28 cellular contexts compared by ENCODE assay signal in genomic region chr3:57393957-57394356, GRCh38.
DNase-seq lines count a peak whose midpoint lies in the region; ATAC-seq, FAIRE-seq and TF ChIP-seq lines count a peak whose summit lies in the region.
"Had no signal": no experiment of that assay in that cellular context is flagged by ENCODE, and none has a peak within 500 bp of the region (broad histone marks: within the 10 kb centered on the region; RNA-seq: fewer than 3 reads in every experiment).

No MANE protein-coding gene starts in this region.

- ATAC-seq in GM12878 (no peak), GM21737 (IDR thresholded peaks at IDR 0.05; ENCODE audit: unreplicated experiment) (no peak)
- no peak for ATAC-seq in activated CD8-positive, alpha-beta T cell treated with anti-CD3 and anti-CD28 coated beads, Interleukin-2, amount 10 ng/mL, durations not matched to agents 7 days and 5 days
- ATAC-seq in CD8-positive, alpha-beta T cell, result no peak
- ATAC-seq: activated T-cell treated with anti-CD3 and anti-CD28 coated beads, Interleukin-2, amount 50 U/mL, for 4 hours had no signal

- peaks cover 3% of the 10 kb centered on the region for H3K27me3 Mint-ChIP-seq in activated CD8-positive, alpha-beta T cell treated with anti-CD3 and anti-CD28 coated beads, Interleukin-2, amount 10 ng/mL, durations not matched to agents 7 days and 5 days (ENCODE audit: low read depth)
- H3K27me3 Mint-ChIP-seq in CD8-positive, alpha-beta T cell (ENCODE audit: low read depth), result no peaks in the 10 kb centered on the region
- H3K27me3 Mint-ChIP-seq: dendritic cell treated with granulocyte-macrophage colony-stimulating factor and Interleukin-4, amounts not matched to agents 40 ng/mL and 50 ng/mL, for 4 days had no signal

- H3K4me3 ChIP-seq in BLaER1 (no peak overlapping the region), OCI-LY3 (ENCODE audit: low read length) (no peak overlapping the region), GM12878 (no peak overlapping the region), HAP-1 (no peak overlapping the region)
- no peak overlapping the region for H3K4me3 ChIP-seq in CD8-positive, alpha-beta T cell (ENCODE audit: low read depth, low read length)
- H3K4me3 ChIP-seq: cardiac muscle cell, skin epidermis, suprapubic skin, uterus had no signal

- no peaks in the 10 kb centered on the region for H3K36me3 ChIP-seq in BLaER1
- no peaks in the 10 kb centered on the region for H3K36me3 ChIP-seq in OCI-LY3 (replicated peaks; ENCODE audit: low read depth, low read length)
- no peaks in the 10 kb centered on the region for H3K36me3 ChIP-seq in GM12878 (ENCODE audit: control insufficient read depth in 2 of 2, insufficient read depth in 2 of 2, low read length in 1 of 2)
- no peaks in the 10 kb centered on the region for H3K36me3 ChIP-seq in HAP-1 (replicated peaks)
- H3K36me3 ChIP-seq in CD8-positive, alpha-beta T cell (ENCODE audit: insufficient read depth, low read length), result no peaks in the 10 kb centered on the region
- H3K36me3 ChIP-seq: cardiac muscle cell, neutrophil, suprapubic skin, uterus had no signal

- no TSS peak for BruUV-seq in GM12878 (replicated peaks; lab: Mats Ljungman, UMichigan)

- H3K9ac ChIP-seq in BLaER1 (no peak overlapping the region), OCI-LY3 (ENCODE audit: low read length) (no peak overlapping the region), GM12878 (ENCODE audit: control insufficient read depth, insufficient read depth, low read length) (no peak overlapping the region)
- H3K9ac ChIP-seq: SK-N-SH had no signal

- peaks cover 17% of the 10 kb centered on the region for H3K4me1 Mint-ChIP-seq in activated CD8-positive, alpha-beta T cell treated with anti-CD3 and anti-CD28 coated beads, Interleukin-2, amount 10 ng/mL, durations not matched to agents 7 days and 5 days (ENCODE audit: low read depth)
- H3K4me1 Mint-ChIP-seq in CD8-positive, alpha-beta T cell (ENCODE audit: low read depth), result peaks cover 15% of the 10 kb centered on the region

- RAD21 ChIA-PET in GM12878 (lab: Charles Lee; ENCODE audit: unreplicated experiment), result no interaction called here

- H3K79me2 ChIP-seq in OCI-LY3 (ENCODE audit: low read length) (no peaks in the 10 kb centered on the region), GM12878 (ENCODE audit: control insufficient read depth, insufficient read depth, low read length) (no peaks in the 10 kb centered on the region)

- SMC1A ChIA-PET in GM12878 (lab: Charles Lee; ENCODE audit: uncharacterized antibody, unreplicated experiment), result interaction anchor here (1.5 to 2.1 kb wide), 2 partner anchors 8 to 462 kb away, joined by 6 to 7 read pairs; no protein-coding TSS in a partner anchor

- in situ Hi-C loops in GM12878 (cut with MboI) (no loop called here), HAP-1 (cut with MboI; ENCODE audit: low sequenced_read_pairs) (no loop called here)

- peaks cover 10% of the 10 kb centered on the region; the same call in 1 of the 2 replicates for H3K4me1 ChIP-seq in BLaER1
- peaks cover 12% of the 10 kb centered on the region for H3K4me1 ChIP-seq in OCI-LY3 (ENCODE audit: low read length)
- no peaks in the 10 kb centered on the region for H3K4me1 ChIP-seq in GM12878 (ENCODE audit: control insufficient read depth, insufficient read depth, low read length)
- H3K4me1 ChIP-seq in HAP-1, result no peaks in the 10 kb centered on the region; the same call in 1 of the 2 replicates
- peaks cover 8% of the 10 kb centered on the region for H3K4me1 ChIP-seq in CD8-positive, alpha-beta T cell (ENCODE audit: insufficient read depth, low read length)
- H3K4me1 ChIP-seq: suprapubic skin, uterus had no signal

- no peaks in the 10 kb centered on the region for H3K9me3 Mint-ChIP-seq in activated CD8-positive, alpha-beta T cell treated with anti-CD3 and anti-CD28 coated beads, Interleukin-2, amount 10 ng/mL, durations not matched to agents 7 days and 5 days (ENCODE audit: insufficient read depth)
- H3K9me3 Mint-ChIP-seq in CD8-positive, alpha-beta T cell, result no peaks in the 10 kb centered on the region
- H3K9me3 Mint-ChIP-seq: activated naive CD4-positive, alpha-beta T cell treated with anti-CD3 and anti-CD28 coated beads for 36 hours; activated T-cell treated with anti-CD3 and anti-CD28 coated beads, Interleukin-2, amount 50 U/mL, for 4 hours; CD4-positive, alpha-beta T cell; dendritic cell treated with granulocyte-macrophage colony-stimulating factor and Interleukin-4, amounts not matched to agents 40 ng/mL and 50 ng/mL, for 4 days; HFFc6 had no signal

- H3K27ac ChIP-seq in BLaER1 (no peak overlapping the region), OCI-LY3 (ENCODE audit: low read length) (no peak overlapping the region), GM12878 (ENCODE audit: control insufficient read depth, insufficient read depth) (no peak overlapping the region)
- H3K27ac ChIP-seq in CD8-positive, alpha-beta T cell (ENCODE audit: low read depth, low read length), result no peak overlapping the region
- H3K27ac ChIP-seq: cardiac muscle cell, neutrophil, skin epidermis, suprapubic skin, uterus had no signal

- DNase-seq in Kasumi-1 (lab: John Stamatoyannopoulos, UW) (peak; percentile 38 to 54), GM12878 (ENCODE audit: low read depth, low spot score) (no peak), HAP-1 (ENCODE audit: low spot score in 2 of 2) (no peak)
- no peak for DNase-seq in activated CD8-positive, alpha-beta T cell treated with anti-CD3 and anti-CD28 coated beads, Interleukin-2, amount 10 ng/mL, durations not matched to agents 7 days and 5 days
- DNase-seq in CD8-positive, alpha-beta T cell, result no peak
- DNase-seq: activated CD4-positive, alpha-beta T cell treated with anti-CD3 and anti-CD28 coated beads for 1 hour; activated naive CD4-positive, alpha-beta T cell treated with anti-CD3 and anti-CD28 coated beads for 36 hours; activated T-cell treated with anti-CD3 and anti-CD28 coated beads, Interleukin-2, amount 50 U/mL, for 4 hours; anterior cingulate cortex; CD4-positive, alpha-beta T cell; HFFc6; NCI-H1048; NCI-H187 treated with DMSO at 0.1 percent for 48 hours; NCI-H2227 treated with DMSO at 0.1 percent for 48 hours; NCI-H748 treated with DMSO at 0.1 percent for 48 hours; RPMI8226; SK-N-SH; stimulated activated CD4-positive, alpha-beta T cell treated with anti-CD3 and anti-CD28 coated beads, Interleukin-1b, Interleukin-23, amount 100 ng/mL, for 48 hours; T-helper 9 cell; uterus had no signal

- CTCF ChIA-PET in GM12878 (lab: Yijun Ruan, JAX), result no interaction called here
- CTCF ChIA-PET in activated CD8-positive, alpha-beta T cell treated with anti-CD3 and anti-CD28 coated beads, Interleukin-2, amount 10 ng/mL, durations not matched to agents 7 days and 5 days (lab: Charles Lee), result interaction anchor here (1.1 kb wide), 1 partner anchor 459 kb away, joined by 3 read pairs; no protein-coding TSS in a partner anchor
- CTCF ChIA-PET in CD8-positive, alpha-beta T cell (lab: Charles Lee), result no interaction called here

- no peak for TF ChIP-seq POLR2A in GM12878 (IDR thresholded peaks at IDR 0.05; ENCODE audit: low read depth, low read length)

- FAIRE-seq in GM12878 (lab: Jason Lieb, UNC), result no peak

- TF ChIP-seq EP300 in GM12878 (IDR thresholded peaks at IDR 0.05; ENCODE audit: borderline replicate concordance in 1 of 2, control insufficient read depth in 1 of 2, low read depth in 2 of 2, low read length in 2 of 2), result no peak

- H3K4me3 Mint-ChIP-seq in activated CD8-positive, alpha-beta T cell treated with anti-CD3 and anti-CD28 coated beads, Interleukin-2, amount 10 ng/mL, durations not matched to agents 7 days and 5 days, result no peak overlapping the region
- H3K4me3 Mint-ChIP-seq in CD8-positive, alpha-beta T cell, result no peak overlapping the region
- H3K4me3 Mint-ChIP-seq: activated naive CD4-positive, alpha-beta T cell treated with anti-CD3 and anti-CD28 coated beads for 36 hours; activated T-cell treated with anti-CD3 and anti-CD28 coated beads, Interleukin-2, amount 50 U/mL, for 4 hours; CD4-positive, alpha-beta T cell; dendritic cell treated with granulocyte-macrophage colony-stimulating factor and Interleukin-4, amounts not matched to agents 40 ng/mL and 50 ng/mL, for 4 days; HFFc6 had no signal

- no peak for TF ChIP-seq RAD21 in GM12878 (IDR thresholded peaks at IDR 0.05; ENCODE audit: insufficient read depth, low read depth, low read length)

- intact Hi-C loops in GM12878 (cut with micrococcal nuclease; ENCODE audit: unreplicated experiment), result loop anchor here (10.0 kb wide), 1 partner anchor 219 kb away; no protein-coding TSS in a partner anchor
- intact Hi-C loops in CD8-positive, alpha-beta T cell (cut with DNase I, micrococcal nuclease), result loop anchor here (10.0 kb wide), 5 partner anchors 161 to 781 kb away; partner anchors contain the start of genes ARF4 (in 1 of the 2) and PDE12 (in 1 of the 2)

- H3K27me3 ChIP-seq in BLaER1 (no peaks in the 10 kb centered on the region), OCI-LY3 (ENCODE audit: low read depth, low read length) (peaks cover 5% of the 10 kb centered on the region; the same call in 1 of the 2 replicates), GM12878 (replicated peaks in 1 of 2; ENCODE audit: control insufficient read depth in 2 of 2, insufficient read depth in 2 of 2, low read length in 1 of 2) (no peaks in the 10 kb centered on the region), HAP-1 (ENCODE audit: low read depth) (peaks cover 2% of the 10 kb centered on the region; the same call in 1 of the 2 replicates)
- H3K27me3 ChIP-seq in CD8-positive, alpha-beta T cell (ENCODE audit: insufficient read depth, low read length), result no peaks in the 10 kb centered on the region
- H3K27me3 ChIP-seq: cardiac muscle cell, neutrophil, suprapubic skin, uterus had no signal

- WGBS in GM12878 (ENCODE audit: insufficient coverage, insufficient replicate concordance, low lambda C conversion rate, missing lambda C conversion rate), result 8% methylated on average over 3 of the region's 3 CpGs

- H3K27ac Mint-ChIP-seq in activated CD8-positive, alpha-beta T cell treated with anti-CD3 and anti-CD28 coated beads, Interleukin-2, amount 10 ng/mL, durations not matched to agents 7 days and 5 days, result no peak overlapping the region
- no peak overlapping the region for H3K27ac Mint-ChIP-seq in CD8-positive, alpha-beta T cell
- H3K27ac Mint-ChIP-seq: activated naive CD4-positive, alpha-beta T cell treated with anti-CD3 and anti-CD28 coated beads for 36 hours; CD4-positive, alpha-beta T cell; dendritic cell treated with granulocyte-macrophage colony-stimulating factor and Interleukin-4, amounts not matched to agents 40 ng/mL and 50 ng/mL, for 4 days; HFFc6 had no signal

- H3K9me3 ChIP-seq in BLaER1 (peaks cover 9% of the 10 kb centered on the region), OCI-LY3 (ENCODE audit: insufficient read depth, low read length) (no peaks in the 10 kb centered on the region), GM12878 (replicated peaks; ENCODE audit: control insufficient read depth, insufficient read depth, low read length) (no peaks in the 10 kb centered on the region), HAP-1 (no peaks in the 10 kb centered on the region)
- H3K9me3 ChIP-seq in CD8-positive, alpha-beta T cell (ENCODE audit: low read length), result no peaks in the 10 kb centered on the region
- H3K9me3 ChIP-seq: neutrophil, SK-N-SH, suprapubic skin, uterus had no signal

- H3K4me2 ChIP-seq in BLaER1 (0 out of 2 replicates have a peak overlapping the region, but pooled peaks have one; percentile 2), OCI-LY3 (ENCODE audit: low read length) (no peak overlapping the region), GM12878 (ENCODE audit: control insufficient read depth, insufficient read depth) (0 out of 2 replicates have a peak overlapping the region, but pooled peaks have one; percentile 22)
- H3K4me2 ChIP-seq: SK-N-SH had no signal

- H3K36me3 Mint-ChIP-seq in activated CD8-positive, alpha-beta T cell treated with anti-CD3 and anti-CD28 coated beads, Interleukin-2, amount 10 ng/mL, durations not matched to agents 7 days and 5 days (ENCODE audit: low read depth), result peaks cover 4% of the 10 kb centered on the region
- H3K36me3 Mint-ChIP-seq in CD8-positive, alpha-beta T cell, result no peaks in the 10 kb centered on the region

- H4K20me1 ChIP-seq in BLaER1 (no peaks in the 10 kb centered on the region), OCI-LY3 (ENCODE audit: insufficient read depth, low read length) (no peaks in the 10 kb centered on the region), GM12878 (ENCODE audit: control insufficient read depth, insufficient read depth) (no peaks in the 10 kb centered on the region)

- POLR2A ChIA-PET in GM12878 (lab: Charles Lee), result no interaction called here
- POLR2A ChIA-PET in activated CD8-positive, alpha-beta T cell treated with anti-CD3 and anti-CD28 coated beads, Interleukin-2, amount 10 ng/mL, durations not matched to agents 7 days and 5 days (lab: Charles Lee), result no interaction called here
- POLR2A ChIA-PET in CD8-positive, alpha-beta T cell (lab: Charles Lee), result no interaction called here

- peak overlapping the region; percentile 91 for H2AFZ ChIP-seq in OCI-LY3 (ENCODE audit: low read depth, low read length)
- peak overlapping the region; percentile 69 for H2AFZ ChIP-seq in GM12878 (ENCODE audit: control insufficient read depth, low read depth, low read length)

- TF ChIP-seq CTCF in OCI-LY3 (IDR thresholded peaks at IDR 0.05; ENCODE audit: low read depth, low read length) (no peak), GM12878 (IDR thresholded peaks at IDR 0.05 in 2 of 3, conservative IDR thresholded peaks at IDR 0.05 in 1 of 3; ENCODE audit: control insufficient read depth in 2 of 3, extremely low read depth in 1 of 3, insufficient read depth in 1 of 3, low read depth in 3 of 3, low read length in 3 of 3) (no peak)
- TF ChIP-seq CTCF in CD8-positive, alpha-beta T cell (IDR thresholded peaks at IDR 0.05), result no peak

Comparison
In these comparisons a context has a peak if more than half of its experiments do, and no peak if none do; other contexts are left out.
1. DNase-seq: peak in Kasumi-1 (2 of 2); none in GM12878 (single experiment), activated CD8-positive, alpha-beta T cell treated with anti-CD3 and anti-CD28 coated beads, Interleukin-2, amount 10 ng/mL, durations not matched to agents 7 days and 5 days (single experiment), HAP-1 (0 of 2) and CD8-positive, alpha-beta T cell (0 of 7).